Comparison of ENCODE assay signal across 20 cellular contexts in genomic region chr17:32356378-32356743, GRCh38. TPM values are rescaled to one million over a fixed set of nuclear protein-coding genes. Genes with fewer than 3 reads are reported as not detected.
DNase-seq lines count a peak whose midpoint lies in the region; ATAC-seq and TF ChIP-seq lines count a peak whose summit lies in the region.
"Had no signal": no experiment of that assay in that cellular context is flagged by ENCODE, and none has a peak within 500 bp of the region (broad histone marks: within the 10 kb centered on the region; RNA-seq: fewer than 3 reads in every experiment).

No MANE protein-coding gene starts in this region.

- in situ Hi-C loops in mammary epithelial cell (cut with MboI; ENCODE audit: low sequenced_read_pairs in 2 of 2): no loop called here

- H3K9me3 Mint-ChIP-seq in activated T-cell treated with anti-CD3 and anti-CD28 coated beads, Interleukin-2, amount 50 U/mL, for 4 hours: no peaks in the 10 kb centered on the region
- H3K9me3 Mint-ChIP-seq: CD14-positive monocyte; H9; stimulated activated naive B cell treated with anti-CD40 and anti-IgM and Interleukin-4, amounts not matched to agents 10 μg/mL and 1 μg/mL and 100 μg/mL, for 72 hours had no signal

- no TSS peak for BruUV-seq in mammary epithelial cell (replicated peaks; lab: Mats Ljungman, UMichigan)

- peaks cover 37% of the 10 kb centered on the region for H3K36me3 Mint-ChIP-seq in activated T-cell treated with anti-CD3 and anti-CD28 coated beads, Interleukin-2, amount 50 U/mL, for 4 hours (ENCODE audit: insufficient read depth)

- H3K4me3 ChIP-seq in HUES6 (ENCODE audit: low read depth, low read length) (no peak overlapping the region), mammary epithelial cell (replicated peaks in 1 of 3; ENCODE audit: insufficient read depth in 1 of 3, low read depth in 2 of 3, low read length in 3 of 3) (no peak overlapping the region), osteoblast (ENCODE audit: insufficient read depth, low read length) (no peak overlapping the region)

- TF ChIP-seq CTCF in mammary epithelial cell (conservative IDR thresholded peaks at IDR 0.05 in 1 of 2, IDR thresholded peaks at IDR 0.05 in 1 of 2; ENCODE audit: extremely low read depth in 1 of 2, insufficient read depth in 1 of 2, low read depth in 1 of 2, low read length in 2 of 2) (no peak), osteoblast (IDR thresholded peaks at IDR 0.05; ENCODE audit: extremely low read depth, low read depth, low read length) (no peak)

- H3K36me3 ChIP-seq in HUES6 (ENCODE audit: control insufficient read depth, insufficient read depth, low read length) (peaks cover 90% of the 10 kb centered on the region), mammary epithelial cell (ENCODE audit: insufficient read depth, low read length) (peaks cover 43% of the 10 kb centered on the region), osteoblast (ENCODE audit: insufficient read depth, low read length) (peaks cover 80% of the 10 kb centered on the region)

- H3K27ac ChIP-seq in HUES6 (ENCODE audit: low read depth, low read length) (peak overlapping the region; percentile 13; the same call in 1 of the 2 replicates), mammary epithelial cell (ENCODE audit: insufficient read depth, low read depth, low read length) (no peak overlapping the region), osteoblast (ENCODE audit: low read depth, low read length) (no peak overlapping the region)
- H3K27ac ChIP-seq: tibial nerve, VCaP had no signal

- no peak for ATAC-seq in activated T-cell treated with anti-CD3 and anti-CD28 coated beads, Interleukin-2, amount 50 U/mL, for 4 hours
- no peak for ATAC-seq in HG03139 (IDR thresholded peaks at IDR 0.05; ENCODE audit: unreplicated experiment)
- ATAC-seq: stimulated activated naive B cell treated with anti-CD40 and anti-IgM and Interleukin-4, amounts not matched to agents 10 μg/mL and 1 μg/mL and 100 μg/mL, for 72 hours had no signal

- H3K4me2 ChIP-seq in mammary epithelial cell (ENCODE audit: insufficient read depth, low read depth, low read length) (peak overlapping the region; percentile 35), osteoblast (ENCODE audit: insufficient read depth, low read length) (no peak overlapping the region)

- H3K4me3 Mint-ChIP-seq in activated T-cell treated with anti-CD3 and anti-CD28 coated beads, Interleukin-2, amount 50 U/mL, for 4 hours: peak overlapping the region; percentile 3
- H3K4me3 Mint-ChIP-seq: H9 had no signal

- H3K27me3 ChIP-seq in HUES6 (ENCODE audit: control insufficient read depth, insufficient read depth, low read length): no peaks in the 10 kb centered on the region
- no peaks in the 10 kb centered on the region for H3K27me3 ChIP-seq in mammary epithelial cell (ENCODE audit: insufficient read depth, low read length)
- no peaks in the 10 kb centered on the region for H3K27me3 ChIP-seq in osteoblast (ENCODE audit: insufficient read depth, low read length)
- H3K27me3 ChIP-seq: tibial nerve had no signal

- CTCF ChIA-PET in mammary epithelial cell (lab: Charles Lee; ENCODE audit: low non-redundant PET): no interaction called here

- no peaks in the 10 kb centered on the region for H3K9me3 ChIP-seq in HUES6 (ENCODE audit: control insufficient read depth, insufficient read depth, low read depth, low read length)
- no peaks in the 10 kb centered on the region for H3K9me3 ChIP-seq in mammary epithelial cell (replicated peaks; ENCODE audit: insufficient read depth, low read length)
- H3K9me3 ChIP-seq in osteoblast (ENCODE audit: low read depth, low read length): no peaks in the 10 kb centered on the region
- H3K9me3 ChIP-seq: tibial nerve had no signal

- H3K9ac ChIP-seq in HUES6 (ENCODE audit: low read length) (no peak overlapping the region), mammary epithelial cell (ENCODE audit: insufficient read depth, low read length) (no peak overlapping the region)

- no peak overlapping the region for H2AFZ ChIP-seq in mammary epithelial cell (ENCODE audit: low read depth, low read length)
- no peak overlapping the region for H2AFZ ChIP-seq in osteoblast (ENCODE audit: low read length)

- H3K4me1 ChIP-seq in HUES6 (ENCODE audit: control insufficient read depth, insufficient read depth, low read length) (no peaks in the 10 kb centered on the region), mammary epithelial cell (ENCODE audit: insufficient read depth, low read length) (peaks cover 38% of the 10 kb centered on the region), osteoblast (ENCODE audit: insufficient read depth, low read length) (peaks cover 25% of the 10 kb centered on the region)

- H4K20me1 ChIP-seq in mammary epithelial cell (ENCODE audit: insufficient read depth, low read length) (peaks cover 41% of the 10 kb centered on the region), osteoblast (ENCODE audit: insufficient read depth, low read length) (peaks cover 76% of the 10 kb centered on the region)

- WGBS in mammary epithelial cell (ENCODE audit: low coverage, missing lambda C conversion rate): 100% methylated on average over 3 of the region's 3 CpGs

- peaks cover 64% of the 10 kb centered on the region for H3K4me1 Mint-ChIP-seq in activated T-cell treated with anti-CD3 and anti-CD28 coated beads, Interleukin-2, amount 50 U/mL, for 4 hours (ENCODE audit: low read depth)

- H3K27me3 Mint-ChIP-seq in activated T-cell treated with anti-CD3 and anti-CD28 coated beads, Interleukin-2, amount 50 U/mL, for 4 hours (ENCODE audit: low read depth): no peaks in the 10 kb centered on the region
- H3K27me3 Mint-ChIP-seq: stimulated activated naive B cell treated with anti-CD40 and anti-IgM and Interleukin-4, amounts not matched to agents 10 μg/mL and 1 μg/mL and 100 μg/mL, for 72 hours had no signal

- peaks cover 99% of the 10 kb centered on the region for H3K79me2 ChIP-seq in mammary epithelial cell (ENCODE audit: insufficient read depth, low read length)
- peaks cover 97% of the 10 kb centered on the region for H3K79me2 ChIP-seq in osteoblast (ENCODE audit: insufficient read depth, low read length)

- dilution Hi-C loops in mammary epithelial cell (cut with HindIII; ENCODE audit: low sequenced_read_pairs): no loop called here

- DNase-seq in activated T-cell treated with anti-CD3 and anti-CD28 coated beads, Interleukin-2, amount 50 U/mL, for 4 hours: no peak
- no peak for DNase-seq in activated T-cell treated with anti-CD3 and anti-CD28 coated beads, Interleukin-2, amount 50 U/mL, for 1 hour
- no peak for DNase-seq in mammary epithelial cell
- peak; percentile 58 for DNase-seq in osteoblast (ENCODE audit: insufficient read length, low spot score, missing footprints)
- DNase-seq in cerebellar cortex (ENCODE audit: low spot score): no peak
- no peak for DNase-seq in NCI-H2029 treated with DMSO at 0.1 percent for 48 hours (lab: John Stamatoyannopoulos, UW)
- DNase-seq: activated CD8-positive, alpha-beta memory T cell treated with anti-CD3 and anti-CD28 coated beads for 24 hours; anterior cingulate cortex; DMS79; foreskin melanocyte; H9; NCI-H510A; retina; stimulated activated naive B cell treated with anti-CD40 and anti-IgM and Interleukin-4, amounts not matched to agents 10 μg/mL and 1 μg/mL and 100 μg/mL, for 72 hours; T-helper 1 cell had no signal

- intact Hi-C loops in mammary epithelial cell (cut with micrococcal nuclease): no loop called here

RNA-seq across cellular contexts. Expression of gene ZNF207, which starts 6.4 kb away (rescaled TPM):
- 100 to 1,000 TPM; 199 to 222 (median 212) TPM for total RNA-seq in activated T-cell treated with anti-CD3 and anti-CD28 coated beads, Interleukin-2, amount 50 U/mL, for 4 hours
- total RNA-seq in mammary epithelial cell: 100 to 1,000 TPM; 134 to 169 TPM
- polyA plus RNA-seq in mammary epithelial cell: 210 TPM
- polyA minus RNA-seq in mammary epithelial cell: 122 TPM
- total RNA-seq in osteoblast: 131 and 144 TPM in 2 replicates

RNA-seq across cellular contexts. Expression of gene C17orf75, which starts 14.4 kb away (rescaled TPM):
- total RNA-seq in activated T-cell treated with anti-CD3 and anti-CD28 coated beads, Interleukin-2, amount 50 U/mL, for 4 hours: 10 to 100 TPM; 29.1 to 34.1 (median 31.7) TPM
- total RNA-seq in mammary epithelial cell: 10 to 100 TPM; 16.2 to 24.5 TPM
- polyA plus RNA-seq in mammary epithelial cell: 10.6 TPM
- 10.3 TPM for polyA minus RNA-seq in mammary epithelial cell
- total RNA-seq in osteoblast: 12.7 and 15.9 TPM in 2 replicates
